10 cellular contexts compared by ENCODE assay signal in the genomic region with DNA sequence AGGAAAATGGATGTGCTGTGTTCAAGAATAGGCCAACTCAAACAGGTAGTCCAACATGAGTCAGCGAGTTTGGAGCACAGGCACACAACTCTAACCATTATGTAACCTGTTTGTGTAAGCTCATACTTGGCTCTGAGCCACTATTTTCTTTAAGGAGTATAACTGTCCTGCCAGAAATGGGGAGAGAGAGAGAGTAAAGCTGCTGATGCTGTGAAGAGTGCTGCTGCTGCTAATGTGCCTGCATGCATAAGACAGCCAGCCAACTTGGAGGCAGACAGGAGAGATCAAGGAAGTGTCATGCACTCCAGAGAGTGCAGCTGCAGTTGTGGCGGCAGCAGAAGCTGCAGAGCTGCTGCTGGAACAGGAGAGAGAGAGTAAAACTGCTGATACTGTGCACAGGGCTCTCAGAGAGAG. TPM values are rescaled to one million over a fixed set of nuclear protein-coding genes. Genes with fewer than 3 reads are reported as not detected.
DNase-seq lines count a peak whose midpoint lies in the region; ATAC-seq and TF ChIP-seq lines count a peak whose summit lies in the region.
"Had no signal": no experiment of that assay in that cellular context is flagged by ENCODE, and none has a peak within 500 bp of the region (broad histone marks: within the 10 kb centered on the region; RNA-seq: fewer than 3 reads in every experiment).

No MANE protein-coding gene starts in this region.

- intact Hi-C loops in body of pancreas (cut with DNase I) (no loop called here), esophagus squamous epithelium (cut with DNase I) (no loop called here), vagina (cut with DNase I) (no loop called here)
- intact Hi-C loops in CD4-positive, alpha-beta T cell (cut with DNase I, micrococcal nuclease) = no loop called here

- H3K36me3 Mint-ChIP-seq in nephron (ENCODE audit: low read depth) = no peaks in the 10 kb centered on the region
- no peaks in the 10 kb centered on the region for H3K36me3 Mint-ChIP-seq in CD4-positive, alpha-beta T cell (ENCODE audit: low read depth)

- H3K4me1 Mint-ChIP-seq in nephron = peaks cover 9% of the 10 kb centered on the region
- no peaks in the 10 kb centered on the region for H3K4me1 Mint-ChIP-seq in CD4-positive, alpha-beta T cell (ENCODE audit: low read depth)

- H3K4me1 ChIP-seq in body of pancreas = peaks cover 3% of the 10 kb centered on the region
- H3K4me1 ChIP-seq in esophagus squamous epithelium = peaks cover 0 to 7% (median 0%) of the 10 kb centered on the region in 3 donors
- H3K4me1 ChIP-seq in vagina = no peaks in the 10 kb centered on the region

- peak overlapping the region; percentile 67 to 86 (median 86) for H3K27ac Mint-ChIP-seq in nephron
- H3K27ac Mint-ChIP-seq in CD4-positive, alpha-beta T cell = no peak overlapping the region

- 30 to 41% methylated on average over 2 of the region's 2 CpGs for WGBS in body of pancreas, 2 donors
- WGBS in esophagus squamous epithelium, 2 donors = 15 to 17% methylated on average over 2 of the region's 2 CpGs

- ATAC-seq in GM18907 (IDR thresholded peaks at IDR 0.05; ENCODE audit: unreplicated experiment) (peak; percentile 65), body of pancreas (peak; percentile 97)
- no peak for ATAC-seq in CD4-positive, alpha-beta T cell (ENCODE audit: poor library complexity)
- ATAC-seq: activated T-cell treated with anti-CD3 and anti-CD28 coated beads, Interleukin-2, amount 50 U/mL, for 4 hours had no signal

- H3K4me3 Mint-ChIP-seq in nephron = peak overlapping the region in 1 of 3 experiments; percentile 1
- no peak overlapping the region for H3K4me3 Mint-ChIP-seq in CD4-positive, alpha-beta T cell
- H3K4me3 Mint-ChIP-seq: activated T-cell treated with anti-CD3 and anti-CD28 coated beads, Interleukin-2, amount 50 U/mL, for 4 hours had no signal

- peak; percentile 8 for DNase-seq in HuH-7.5 (ENCODE audit: low spot score)
- DNase-seq in body of pancreas = peak; percentile 31 to 67 (median 66)
- no peak for DNase-seq in stimulated activated naive CD4-positive, alpha-beta T cell (lab: John Stamatoyannopoulos, UW)
- DNase-seq in esophagus squamous epithelium (lab: John Stamatoyannopoulos, UW) = no peak
- DNase-seq in CD4-positive, alpha-beta T cell = no peak
- no peak for DNase-seq in vagina (ENCODE audit: extremely low spot score in 2 of 2)
- DNase-seq: activated T-cell treated with anti-CD3 and anti-CD28 coated beads, Interleukin-2, amount 50 U/mL, for 4 hours had no signal

- POLR2A ChIA-PET in CD4-positive, alpha-beta T cell (lab: Charles Lee) = no interaction called here

- CTCF ChIA-PET in CD4-positive, alpha-beta T cell (lab: Charles Lee) = no interaction called here

- TF ChIP-seq CTCF in body of pancreas (IDR thresholded peaks at IDR 0.05) (no peak), nephron (IDR thresholded peaks at IDR 0.05; ENCODE audit: unreplicated experiment in 3 of 3) (no peak), esophagus squamous epithelium (IDR thresholded peaks at IDR 0.05) (no peak), vagina (IDR thresholded peaks at IDR 0.05) (no peak)
- no peak for TF ChIP-seq CTCF in CD4-positive, alpha-beta T cell (IDR thresholded peaks at IDR 0.05)

- H3K27me3 ChIP-seq in body of pancreas = no peaks in the 10 kb centered on the region
- no peaks in the 10 kb centered on the region for H3K27me3 ChIP-seq in esophagus squamous epithelium
- H3K27me3 ChIP-seq in CD4-positive, alpha-beta T cell (ENCODE audit: control insufficient read depth, insufficient read depth, low read length) = no peaks in the 10 kb centered on the region
- no peaks in the 10 kb centered on the region for H3K27me3 ChIP-seq in vagina

- H3K9me3 Mint-ChIP-seq in nephron = no peaks in the 10 kb centered on the region
- H3K9me3 Mint-ChIP-seq in CD4-positive, alpha-beta T cell = no peaks in the 10 kb centered on the region
- H3K9me3 Mint-ChIP-seq: activated T-cell treated with anti-CD3 and anti-CD28 coated beads, Interleukin-2, amount 50 U/mL, for 4 hours had no signal

- H3K27ac ChIP-seq in body of pancreas (no peak overlapping the region), esophagus squamous epithelium (no peak overlapping the region), vagina (no peak overlapping the region)
- H3K27ac ChIP-seq in CD4-positive, alpha-beta T cell (ENCODE audit: low read depth, low read length) = no peak overlapping the region

- H3K4me3 ChIP-seq in body of pancreas (no peak overlapping the region), esophagus squamous epithelium (no peak overlapping the region), vagina (no peak overlapping the region)

- TF ChIP-seq POLR2A in body of pancreas (IDR thresholded peaks at IDR 0.05) = no peak
- no peak for TF ChIP-seq POLR2A in esophagus squamous epithelium (IDR thresholded peaks at IDR 0.05)
- TF ChIP-seq POLR2A in vagina (IDR thresholded peaks at IDR 0.05) = no peak

- H3K36me3 ChIP-seq in body of pancreas (replicated peaks in 1 of 2; ENCODE audit: insufficient read depth in 1 of 2, low read depth in 2 of 2) (no peaks in the 10 kb centered on the region), esophagus squamous epithelium (no peaks in the 10 kb centered on the region), vagina (no peaks in the 10 kb centered on the region)

- H3K27me3 Mint-ChIP-seq in nephron (ENCODE audit: low read depth) = no peaks in the 10 kb centered on the region
- no peaks in the 10 kb centered on the region for H3K27me3 Mint-ChIP-seq in CD4-positive, alpha-beta T cell

- H3K9me3 ChIP-seq in body of pancreas (no peaks in the 10 kb centered on the region), esophagus squamous epithelium (no peaks in the 10 kb centered on the region), vagina (no peaks in the 10 kb centered on the region)
- H3K9me3 ChIP-seq in CD4-positive, alpha-beta T cell (ENCODE audit: control insufficient read depth, low read length) = no peaks in the 10 kb centered on the region

RNA-seq across cellular contexts. Expression of gene STATH, which starts 11.7 kb away (rescaled TPM):
- total RNA-seq in body of pancreas = not detected
- total RNA-seq in esophagus squamous epithelium = not detected
- total RNA-seq in CD4-positive, alpha-beta T cell = not detected
- not detected for total RNA-seq in vagina
- total RNA-seq: activated T-cell treated with anti-CD3 and anti-CD28 coated beads, Interleukin-2, amount 50 U/mL, for 4 hours; LHCN-M2 had no signal

RNA-seq across cellular contexts. Expression of gene CSN2, which starts 18.5 kb away (rescaled TPM):
- not detected for total RNA-seq in body of pancreas
- total RNA-seq in esophagus squamous epithelium = not detected
- not detected for total RNA-seq in CD4-positive, alpha-beta T cell
- not detected for total RNA-seq in vagina
- total RNA-seq: activated T-cell treated with anti-CD3 and anti-CD28 coated beads, Interleukin-2, amount 50 U/mL, for 4 hours; LHCN-M2 had no signal

RNA-seq across cellular contexts. Expression of gene HTN3, which starts 44.2 kb away (rescaled TPM):
- total RNA-seq in body of pancreas (not detected), esophagus squamous epithelium (not detected), vagina (not detected)
- not detected for total RNA-seq in CD4-positive, alpha-beta T cell
- total RNA-seq: activated T-cell treated with anti-CD3 and anti-CD28 coated beads, Interleukin-2, amount 50 U/mL, for 4 hours; LHCN-M2 had no signal

RNA-seq across cellular contexts. Expression of gene CSN1S1, which starts 53.2 kb away (rescaled TPM):
- 1 to 10 TPM in 1 of 2 donors, not detected in 1; 2.3 TPM for total RNA-seq in body of pancreas
- not detected for total RNA-seq in esophagus squamous epithelium
- total RNA-seq in CD4-positive, alpha-beta T cell = not detected
- total RNA-seq in vagina = not detected
- total RNA-seq: activated T-cell treated with anti-CD3 and anti-CD28 coated beads, Interleukin-2, amount 50 U/mL, for 4 hours; LHCN-M2 had no signal

Comparison
In these comparisons a context has a peak if more than half of its experiments do, and no peak if none do; other contexts are left out.
1. DNase-seq: peak in HuH-7.5 (single experiment) and body of pancreas (4 of 4); none in stimulated activated naive CD4-positive, alpha-beta T cell (0 of 6), esophagus squamous epithelium (single experiment), CD4-positive, alpha-beta T cell (0 of 10) and vagina (0 of 2).